ENCODE assay signal across 1 cellular context in genomic region chr9:96418074-96418919, GRCh38.
TF ChIP-seq lines count a peak whose summit lies in the region.

TSS of gene ZNF367 (minus strand) at chr9:96418370. CDS start at chr9:96418032, 338 bp downstream.

TF ChIP-seq in GM23338, 12 proteins besides CTCF, POLR2A, EP300 and RAD21 (continued from another document):
- no peak for TF ChIP-seq ZNF462 (CRISPR knock-in tag; IDR thresholded peaks at IDR 0.05)
- no peak for TF ChIP-seq EZH2 (IDR thresholded peaks at IDR 0.05; ENCODE audit: low read depth, unreplicated experiment)
- peak; percentile 67 for TF ChIP-seq POLR2AphosphoS5 (IDR thresholded peaks at IDR 0.05; ENCODE audit: low read depth)
- no peak for TF ChIP-seq NANOG (IDR thresholded peaks at IDR 0.05; ENCODE audit: borderline replicate concordance)
- TF ChIP-seq ETS1 (IDR thresholded peaks at IDR 0.05), result peak; percentile 15; the same call in 1 of the 2 replicates
- no peak for TF ChIP-seq STAT1 (IDR thresholded peaks at IDR 0.05; ENCODE audit: unreplicated experiment)
